ENCODE assay signal across 9 cellular contexts in genomic region chr1:150563340-150564038, GRCh38. TPM values are rescaled to one million over a fixed set of nuclear protein-coding genes. Genes with fewer than 3 reads are reported as not detected.
DNase-seq lines count a peak whose midpoint lies in the region; ATAC-seq, FAIRE-seq and TF ChIP-seq lines count a peak whose summit lies in the region.
"Had no signal": no experiment of that assay in that cellular context is flagged by ENCODE, and none has a peak within 500 bp of the region (broad histone marks: within the 10 kb centered on the region; RNA-seq: fewer than 3 reads in every experiment).

No MANE protein-coding gene starts in this region.

- no peak for TF ChIP-seq POLR2A in esophagus muscularis mucosa (IDR thresholded peaks at IDR 0.05; ENCODE audit: low read depth)

- peak; percentile 90 for DNase-seq in activated CD4-positive, alpha-beta T cell treated with anti-CD3 and anti-CD28 coated beads, Interleukin-2, amount 10 ng/mL, durations not matched to agents 24 days and 14 days
- DNase-seq in esophagus muscularis mucosa (ENCODE audit: extremely low spot score) (no peak), pancreas (peak; percentile 72 to 87 (median 78)), NCI-H1417 (lab: John Stamatoyannopoulos, UW) (no peak), OCI-M2 (lab: John Stamatoyannopoulos, UW; ENCODE audit: unreplicated experiment) (no peak), NCI-H526 (lab: John Stamatoyannopoulos, UW) (no peak)

- H3K4me3 ChIP-seq in GM12875 (ENCODE audit: low read depth, low read length), result peak overlapping the region; percentile 40
- peak overlapping the region in 3 of 4 donors; percentile 59 to 61 (median 61) for H3K4me3 ChIP-seq in esophagus muscularis mucosa
- H3K4me3 ChIP-seq in pancreas, result peak overlapping the region in 1 of 4 donors; percentile 17

- H3K4me3 Mint-ChIP-seq in activated CD4-positive, alpha-beta T cell treated with anti-CD3 and anti-CD28 coated beads, Interleukin-2, amount 10 ng/mL, durations not matched to agents 24 days and 14 days, result peak overlapping the region; percentile 95

- peak overlapping the region; percentile 100 for H3K27ac Mint-ChIP-seq in activated CD4-positive, alpha-beta T cell treated with anti-CD3 and anti-CD28 coated beads, Interleukin-2, amount 10 ng/mL, durations not matched to agents 24 days and 14 days

- H3K27me3 Mint-ChIP-seq in activated CD4-positive, alpha-beta T cell treated with anti-CD3 and anti-CD28 coated beads, Interleukin-2, amount 10 ng/mL, durations not matched to agents 24 days and 14 days, result no peaks in the 10 kb centered on the region

- no peak for FAIRE-seq in pancreas (lab: Jason Lieb, UNC)

- peaks cover 69% of the 10 kb centered on the region for H3K4me1 Mint-ChIP-seq in activated CD4-positive, alpha-beta T cell treated with anti-CD3 and anti-CD28 coated beads, Interleukin-2, amount 10 ng/mL, durations not matched to agents 24 days and 14 days

- intact Hi-C loops in activated CD4-positive, alpha-beta T cell treated with anti-CD3 and anti-CD28 coated beads, Interleukin-2, amount 10 ng/mL, durations not matched to agents 24 days and 14 days (cut with micrococcal nuclease), result loop anchor here (1.0 to 10.0 kb wide), 10 partner anchors 15 to 594 kb away; partner anchors contain the start of genes ANP32E, ARNT, CDC42SE1 and CTSS
- intact Hi-C loops in esophagus muscularis mucosa (cut with DNase I) (no loop called here), pancreas (cut with DNase I) (loop anchor here in 1 of 3 donors (5.0 kb wide), 1 partner anchor 59 kb away; no protein-coding TSS in a partner anchor)

- H3K9me3 ChIP-seq in esophagus muscularis mucosa (no peaks in the 10 kb centered on the region), pancreas (no peaks in the 10 kb centered on the region)

- peaks cover 0 to 5% (median under 1%) of the 10 kb centered on the region in 4 donors for H3K36me3 ChIP-seq in esophagus muscularis mucosa
- no peaks in the 10 kb centered on the region for H3K36me3 ChIP-seq in pancreas

- peak; percentile 16 for ATAC-seq in HG03439 (IDR thresholded peaks at IDR 0.05; ENCODE audit: unreplicated experiment)
- no peak for ATAC-seq in pancreas

- no peak for TF ChIP-seq EP300 in esophagus muscularis mucosa (IDR thresholded peaks at IDR 0.05)

- peaks cover 14% of the 10 kb centered on the region for H3K36me3 Mint-ChIP-seq in activated CD4-positive, alpha-beta T cell treated with anti-CD3 and anti-CD28 coated beads, Interleukin-2, amount 10 ng/mL, durations not matched to agents 24 days and 14 days (ENCODE audit: low read depth)

- peak overlapping the region; percentile 93 to 100 (median 98) for H3K27ac ChIP-seq in esophagus muscularis mucosa (replicated peaks in 1 of 4)
- H3K27ac ChIP-seq in pancreas, result peak overlapping the region; percentile 96 to 100 (median 99)

- H3K4me1 ChIP-seq in esophagus muscularis mucosa (peaks cover 83 to 95% (median 91%) of the 10 kb centered on the region in 4 donors), pancreas (peaks cover 60 to 75% (median 65%) of the 10 kb centered on the region in 3 donors)

- WGBS in esophagus muscularis mucosa, result 31% methylated on average over 4 of the region's 4 CpGs
- 14 to 16% methylated on average over 4 of the region's 4 CpGs for WGBS in pancreas, 2 donors

- H3K27me3 ChIP-seq in esophagus muscularis mucosa, result no peaks in the 10 kb centered on the region
- no peaks in the 10 kb centered on the region for H3K27me3 ChIP-seq in pancreas

- no peak for TF ChIP-seq CTCF in GM12875 (IDR thresholded peaks at IDR 0.05; ENCODE audit: borderline replicate concordance, insufficient read depth, low read depth, low read length)
- no peak for TF ChIP-seq CTCF in esophagus muscularis mucosa (IDR thresholded peaks at IDR 0.05)
- no peak for TF ChIP-seq CTCF in pancreas (IDR thresholded peaks at IDR 0.05)

- H3K9me3 Mint-ChIP-seq in activated CD4-positive, alpha-beta T cell treated with anti-CD3 and anti-CD28 coated beads, Interleukin-2, amount 10 ng/mL, durations not matched to agents 24 days and 14 days, result no peaks in the 10 kb centered on the region

RNA-seq across cellular contexts. Expression of gene ADAMTSL4, which starts 14.3 kb away (rescaled TPM):
- total RNA-seq in activated CD4-positive, alpha-beta T cell treated with anti-CD3 and anti-CD28 coated beads, Interleukin-2, amount 10 ng/mL, durations not matched to agents 24 days and 14 days, result 1.3 and 1.8 TPM in 2 replicates
- total RNA-seq in esophagus muscularis mucosa, result 10 to 100 TPM; 33.6 to 86.1 (median 48.2) TPM
- total RNA-seq in pancreas, result 1 to 10 TPM; 1.3 to 6.2 (median 3.0) TPM
- 1 to 10 TPM; 3.5 to 8.0 TPM for polyA plus RNA-seq in pancreas

RNA-seq across cellular contexts. Expression of gene MCL1, which starts 15.9 kb away (rescaled TPM):
- 278 and 280 TPM in 2 replicates for total RNA-seq in activated CD4-positive, alpha-beta T cell treated with anti-CD3 and anti-CD28 coated beads, Interleukin-2, amount 10 ng/mL, durations not matched to agents 24 days and 14 days
- total RNA-seq in esophagus muscularis mucosa (100 to 1,000 TPM; 192 to 460 (median 255) TPM), pancreas (100 to 1,000 TPM in 3 of 6 donors, 10 to 100 TPM in 3; 91.6 to 163 (median 108) TPM)
- 10 to 100 TPM; 69.2 to 95.7 TPM for polyA plus RNA-seq in pancreas

RNA-seq across cellular contexts. Expression of gene FALEC, which starts 47.9 kb away (rescaled TPM):
- total RNA-seq in activated CD4-positive, alpha-beta T cell treated with anti-CD3 and anti-CD28 coated beads, Interleukin-2, amount 10 ng/mL, durations not matched to agents 24 days and 14 days, result not detected in 2 replicates
- total RNA-seq in esophagus muscularis mucosa, result not detected
- not detected for total RNA-seq in pancreas
- polyA plus RNA-seq in pancreas, result not detected
- total RNA-seq: T-helper 1 cell treated with Interleukin-12 subunit alpha and Interleukin-12 subunit beta and Interleukin-4 antibody, amounts not matched to agents 30 ng/mL and 1 ng/mL, for 36 hours had no signal

RNA-seq across cellular contexts. Expression of gene ECM1, which starts 55.6 kb away (rescaled TPM):
- 1.5 and 2.4 TPM in 2 replicates for total RNA-seq in activated CD4-positive, alpha-beta T cell treated with anti-CD3 and anti-CD28 coated beads, Interleukin-2, amount 10 ng/mL, durations not matched to agents 24 days and 14 days
- 10 to 100 TPM; 17.4 to 32.9 (median 18.6) TPM for total RNA-seq in esophagus muscularis mucosa
- total RNA-seq in pancreas, result 1 to 10 TPM in 4 of 6 donors, under 1 TPM in 2; 0.63 to 5.6 (median 1.8) TPM
- polyA plus RNA-seq in pancreas, result 1 to 10 TPM; 2.6 to 6.1 TPM

Comparison
In these comparisons a context has a peak if more than half of its experiments do, and no peak if none do; other contexts are left out.
1. DNase-seq: peak in activated CD4-positive, alpha-beta T cell treated with anti-CD3 and anti-CD28 coated beads, Interleukin-2, amount 10 ng/mL, durations not matched to agents 24 days and 14 days (single experiment) and pancreas (6 of 6); none in esophagus muscularis mucosa (single experiment), NCI-H1417 (0 of 3), OCI-M2 (single experiment) and NCI-H526 (0 of 2).
2. RNA of gene ADAMTSL4, which starts 14.3 kb away (total RNA-seq): 33.6 to 86.1 TPM in esophagus muscularis mucosa; 1.3 to 6.2 TPM in pancreas and 1.3 to 1.8 TPM in activated CD4-positive, alpha-beta T cell treated with anti-CD3 and anti-CD28 coated beads, Interleukin-2, amount 10 ng/mL, durations not matched to agents 24 days and 14 days; every median in the first group is over 4 times any median in the second.